In genomic region chr19:41204338-41204737, GRCh38 we compare ENCODE assay signal across 8 cellular contexts. TPM values are rescaled to one million over a fixed set of nuclear protein-coding genes. Genes with fewer than 3 reads are reported as not detected.
DNase-seq lines count a peak whose midpoint lies in the region; TF ChIP-seq lines count a peak whose summit lies in the region.
"Not testable (repeated sequence)": the region's sequence is repeated elsewhere in the genome, so short reads cannot be mapped to it uniquely, and the experiment has no call there.

No MANE protein-coding gene starts in this region.

- not testable (repeated sequence) for H3K4me3 ChIP-seq in GM23248, esophagus squamous epithelium

- H3K4me2 ChIP-seq in GM23248 (ENCODE audit: unreplicated experiment): not testable (repeated sequence)

- H3K9me3 ChIP-seq in GM23248 (ENCODE audit: low read depth); esophagus squamous epithelium: not testable (repeated sequence)

- H3K9ac ChIP-seq in GM23248: not testable (repeated sequence)

- not testable (repeated sequence) for H2AFZ ChIP-seq in GM23248

- not testable (repeated sequence) for H3K9me2 ChIP-seq in GM23248 (ENCODE audit: insufficient read depth)

- H3K27me3 ChIP-seq in GM23248 (replicated peaks; ENCODE audit: insufficient read depth); esophagus squamous epithelium: not testable (repeated sequence)

- H3K79me2 ChIP-seq in GM23248 (ENCODE audit: insufficient read depth): not testable (repeated sequence)

- not testable (repeated sequence) for H3K27ac ChIP-seq in GM23248, esophagus squamous epithelium

- WGBS in GM23248 (ENCODE audit: low coverage in 1 of 2, low lambda C conversion rate in 2 of 2, missing lambda C conversion rate in 2 of 2), 2 experiments: 38 to 42% methylated on average over 4 to 7 of the region's 7 CpGs
- 44 to 53% methylated on average over 7 of the region's 7 CpGs for WGBS in esophagus squamous epithelium, 2 donors

- in situ Hi-C loops in GM23248 (cut with MboI): not testable (repeated sequence)

- H4K20me1 ChIP-seq in GM23248 (ENCODE audit: insufficient read depth): not testable (repeated sequence)

- not testable (repeated sequence) for TF ChIP-seq POLR2A in esophagus squamous epithelium (IDR thresholded peaks at IDR 0.05)

- TF ChIP-seq CTCF in esophagus squamous epithelium (IDR thresholded peaks at IDR 0.05): peak; percentile 68 to 91 (median 86)

- DNase-seq in AG20443 (ENCODE audit: low spot score) (peak; percentile 85), GM23248 (peak; percentile 87), NCI-H2107 (lab: John Stamatoyannopoulos, UW) (peak; percentile 36), T-helper 1 cell (peak; percentile 70 to 85 (median 77)), midbrain (lab: John Stamatoyannopoulos, UW) (peak; percentile 88)
- DNase-seq in activated effector memory CD4-positive, alpha-beta T cell treated with anti-CD3 and anti-CD28 coated beads, Interleukin-2, amount 50 U/mL, for 16 hours: peak; percentile 92
- DNase-seq in esophagus squamous epithelium (lab: John Stamatoyannopoulos, UW): not testable (repeated sequence)
- DNase-seq in stimulated activated CD4-positive, alpha-beta T cell treated with anti-CD3 and anti-CD28 coated beads, TNF-alpha, amount 100 ng/mL, for 1 hour (ENCODE audit: low read depth in 3 of 3, low spot score in 1 of 3): peak; percentile 57 to 75 (median 73)

- intact Hi-C loops in esophagus squamous epithelium (cut with DNase I): not testable (repeated sequence)

- peaks cover 24% of the 10 kb centered on the region; the same call in 1 of the 2 replicates for H3F3A ChIP-seq in GM23248 (ENCODE audit: insufficient read depth)

- not testable (repeated sequence) for H3K36me3 ChIP-seq in GM23248 (ENCODE audit: low read depth)
- peaks cover 0 to 31% (median 0%) of the 10 kb centered on the region in 3 donors for H3K36me3 ChIP-seq in esophagus squamous epithelium

- H3K4me1 ChIP-seq in GM23248 (ENCODE audit: insufficient read depth): peaks cover 18% of the 10 kb centered on the region
- H3K4me1 ChIP-seq in esophagus squamous epithelium: not testable (repeated sequence)

RNA-seq across cellular contexts. Expression of gene CYP2S1, which starts 11.3 kb away (rescaled TPM):
- total RNA-seq in GM23248 (2014; rRNA removed; shearing (Covaris generic)): 0.13 TPM in 1 of 2 replicates, not detected in the other
- not detected in 2 replicates for polyA plus RNA-seq in GM23248 (2016; fragmentation: Nextera tagmentation; extraction: Ambion mirVana)
- total RNA-seq in esophagus squamous epithelium: 10 to 100 TPM; 12.4 to 20.3 (median 15.2) TPM

RNA-seq across cellular contexts. Expression of gene AXL, which starts 14.7 kb away (rescaled TPM):
- 401 and 421 TPM in 2 replicates for total RNA-seq in GM23248 (2014; rRNA removed; shearing (Covaris generic))
- 340 and 348 TPM in 2 replicates for polyA plus RNA-seq in GM23248 (2016; fragmentation: Nextera tagmentation; extraction: Ambion mirVana)
- total RNA-seq in esophagus squamous epithelium: 10 to 100 TPM in 2 of 4 donors, 1 to 10 TPM in 2; 5.3 to 40.2 (median 17.3) TPM

RNA-seq across cellular contexts. Expression of gene HNRNPUL1, which starts 59.8 kb away (rescaled TPM):
- total RNA-seq in GM23248 (2014; rRNA removed; shearing (Covaris generic)): 107 and 111 TPM in 2 replicates
- 105 and 112 TPM in 2 replicates for polyA plus RNA-seq in GM23248 (2016; fragmentation: Nextera tagmentation; extraction: Ambion mirVana)
- total RNA-seq in esophagus squamous epithelium: 100 to 1,000 TPM in 3 of 4 donors, 10 to 100 TPM in 1; 98.1 to 127 (median 113) TPM

Comparison
In these comparisons a context has a peak if more than half of its experiments do, and no peak if none do; other contexts are left out.
1. RNA of gene CYP2S1, which starts 11.3 kb away (total RNA-seq): 12.4 to 20.3 TPM in esophagus squamous epithelium; 0.13 TPM in GM23248; every median in the first group is over 10 times any median in the second.